In genomic region chr3:124526601-124527000, GRCh38 we compare ENCODE assay signal across 20 cellular contexts.
DNase-seq lines count a peak whose midpoint lies in the region; ATAC-seq and TF ChIP-seq lines count a peak whose summit lies in the region.
"Had no signal": no experiment of that assay in that cellular context is flagged by ENCODE, and none has a peak within 500 bp of the region (broad histone marks: within the 10 kb centered on the region; RNA-seq: fewer than 3 reads in every experiment).

No MANE protein-coding gene starts in this region.

- H3K36me3 ChIP-seq in osteoblast (ENCODE audit: insufficient read depth, low read length) (no peaks in the 10 kb centered on the region), GM23248 (ENCODE audit: low read depth) (no peaks in the 10 kb centered on the region)
- H3K36me3 ChIP-seq: SJSA1, upper lobe of left lung had no signal

- H3K27me3 ChIP-seq in osteoblast (ENCODE audit: insufficient read depth, low read length) (peaks cover 4% of the 10 kb centered on the region), GM23248 (replicated peaks; ENCODE audit: insufficient read depth) (no peaks in the 10 kb centered on the region; the same call in 1 of the 2 replicates)
- H3K27me3 ChIP-seq: SJSA1, upper lobe of left lung had no signal

- H4K20me1 ChIP-seq in osteoblast (ENCODE audit: insufficient read depth, low read length), result no peaks in the 10 kb centered on the region
- no peaks in the 10 kb centered on the region for H4K20me1 ChIP-seq in GM23248 (ENCODE audit: insufficient read depth)

- H3K9me3 ChIP-seq in osteoblast (ENCODE audit: low read depth, low read length), result no peaks in the 10 kb centered on the region
- no peaks in the 10 kb centered on the region for H3K9me3 ChIP-seq in GM23248 (ENCODE audit: low read depth)
- H3K9me3 ChIP-seq: SJSA1 had no signal

- no peaks in the 10 kb centered on the region for H3K9me2 ChIP-seq in GM23248 (ENCODE audit: insufficient read depth)

- no peak overlapping the region for H2AFZ ChIP-seq in osteoblast (ENCODE audit: low read length)
- no peak overlapping the region for H2AFZ ChIP-seq in GM23248

- 76 to 92% methylated on average over 1 of the region's 1 CpG for WGBS in GM23248 (ENCODE audit: low coverage in 1 of 2, low lambda C conversion rate in 2 of 2, missing lambda C conversion rate in 2 of 2), 2 experiments

- no peak overlapping the region for H3K27ac ChIP-seq in osteoblast (ENCODE audit: low read depth, low read length)
- no peak overlapping the region for H3K27ac ChIP-seq in GM23248
- H3K27ac ChIP-seq: SJSA1, upper lobe of left lung had no signal

- TF ChIP-seq CTCF in choroid plexus epithelial cell (conservative IDR thresholded peaks at IDR 0.05; ENCODE audit: low read depth, low read length) (peak; percentile 19), osteoblast (IDR thresholded peaks at IDR 0.05; ENCODE audit: extremely low read depth, low read depth, low read length) (peak; percentile 14)

- no peak overlapping the region for H3K9ac ChIP-seq in GM23248

- in situ Hi-C loops in GM23248 (cut with MboI), result no loop called here

- H3K4me3 ChIP-seq in choroid plexus epithelial cell (ENCODE audit: low read depth, low read length) (no peak overlapping the region), osteoblast (ENCODE audit: insufficient read depth, low read length) (no peak overlapping the region), GM23248 (no peak overlapping the region)
- H3K4me3 ChIP-seq: SJSA1, upper lobe of left lung had no signal

- H3K79me2 ChIP-seq in osteoblast (ENCODE audit: insufficient read depth, low read length) (no peaks in the 10 kb centered on the region), GM23248 (ENCODE audit: insufficient read depth) (no peaks in the 10 kb centered on the region)

- DNase-seq in DMS 273 (lab: John Stamatoyannopoulos, UW; ENCODE audit: unreplicated experiment), result peak; percentile 14
- no peak for DNase-seq in DMS 273 treated with DMSO at 0.1 percent for 48 hours (lab: John Stamatoyannopoulos, UW)
- peak; percentile 19 for DNase-seq in HuH-7 (ENCODE audit: low spot score)
- DNase-seq in choroid plexus epithelial cell (ENCODE audit: low read depth), result peak; percentile 3
- no peak for DNase-seq in osteoblast (ENCODE audit: insufficient read length, low spot score, missing footprints)
- no peak for DNase-seq in GM23248
- no peak for DNase-seq in NOMO-1 (lab: John Stamatoyannopoulos, UW; ENCODE audit: unreplicated experiment in 2 of 2)
- DNase-seq: 8988T; activated CD4-positive, alpha-beta memory T cell treated with anti-CD3 and anti-CD28 coated beads, Interleukin-2, amount 10 ng/mL, durations not matched to agents 7 days and 5 days; activated naive CD4-positive, alpha-beta T cell treated with Interleukin-2 at 50 U/mL for 16 hours; Calu3; GF-D8; kidney glomerular epithelial cell; natural killer cell; NCI-H1436 treated with DMSO at 0.1 percent for 48 hours; small intestine; stimulated activated CD4-positive, alpha-beta T cell treated with anti-CD3 and anti-CD28 coated beads, Interleukin-4, amount 100 ng/mL, for 24 hours; upper lobe of left lung had no signal

- H3K4me1 ChIP-seq in osteoblast (ENCODE audit: insufficient read depth, low read length) (no peaks in the 10 kb centered on the region), GM23248 (ENCODE audit: insufficient read depth) (no peaks in the 10 kb centered on the region)
- H3K4me1 ChIP-seq: upper lobe of left lung had no signal

- H3K4me2 ChIP-seq in osteoblast (ENCODE audit: insufficient read depth, low read length), result no peak overlapping the region
- no peak overlapping the region for H3K4me2 ChIP-seq in GM23248 (ENCODE audit: unreplicated experiment)

- no peaks in the 10 kb centered on the region for H3F3A ChIP-seq in GM23248 (ENCODE audit: insufficient read depth)

- ATAC-seq in GM18511 (IDR thresholded peaks at IDR 0.05; ENCODE audit: unreplicated experiment), result no peak
- ATAC-seq: natural killer cell had no signal

Comparison
In these comparisons a context has a peak if more than half of its experiments do, and no peak if none do; other contexts are left out.
1. DNase-seq: peak in DMS 273 (single experiment), HuH-7 (single experiment) and choroid plexus epithelial cell (single experiment); none in DMS 273 treated with DMSO at 0.1 percent for 48 hours (single experiment), osteoblast (single experiment), GM23248 (single experiment) and NOMO-1 (0 of 2).